8 cellular contexts compared by ENCODE assay signal in genomic region chr4:84971319-84971932, GRCh38. TPM values are rescaled to one million over a fixed set of nuclear protein-coding genes. Genes with fewer than 3 reads are reported as not detected.
DNase-seq lines count a peak whose midpoint lies in the region; ATAC-seq and TF ChIP-seq lines count a peak whose summit lies in the region.

No MANE protein-coding gene starts in this region.

- H3K36me3 ChIP-seq in Peyer's patch (no peaks in the 10 kb centered on the region), esophagus muscularis mucosa (no peaks in the 10 kb centered on the region)

- no peak for ATAC-seq in GM19324 (IDR thresholded peaks at IDR 0.05; ENCODE audit: low FRiP score, unreplicated experiment)
- no peak for ATAC-seq in HG02678 (IDR thresholded peaks at IDR 0.05; ENCODE audit: unreplicated experiment)

- TF ChIP-seq EP300 in esophagus muscularis mucosa (IDR thresholded peaks at IDR 0.05) = no peak

- no peak overlapping the region for H3K4me3 ChIP-seq in Peyer's patch
- no peak overlapping the region for H3K4me3 ChIP-seq in esophagus muscularis mucosa

- no peaks in the 10 kb centered on the region for H3K9me3 ChIP-seq in Peyer's patch
- no peaks in the 10 kb centered on the region for H3K9me3 ChIP-seq in esophagus muscularis mucosa

- H3K4me1 ChIP-seq in Peyer's patch = no peaks in the 10 kb centered on the region
- peaks cover 0 to 13% (median 7%) of the 10 kb centered on the region in 4 donors for H3K4me1 ChIP-seq in esophagus muscularis mucosa

- intact Hi-C loops in esophagus muscularis mucosa (cut with DNase I) = loop anchor here (2.0 kb wide), 1 partner anchor 229 kb away; no protein-coding TSS in a partner anchor

- TF ChIP-seq CTCF in Peyer's patch (IDR thresholded peaks at IDR 0.05) (peak in 5 of 6 experiments; percentile 12 to 71 (median 53)), esophagus muscularis mucosa (IDR thresholded peaks at IDR 0.05) (peak; percentile 56 to 59 (median 57))

- in situ Hi-C loops in G401 (cut with HindIII; ENCODE audit: low sequenced_read_pairs) = no loop called here

- DNase-seq in G401 (ENCODE audit: low spot score) (peak; percentile 78), HPDE6-E6E7 (ENCODE audit: extremely low spot score) (peak; percentile 26), Peyer's patch (no peak), esophagus muscularis mucosa (ENCODE audit: extremely low spot score) (no peak), retina (peak; percentile 33), GM19240 (ENCODE audit: insufficient read length, low spot score) (no peak)

- H3K27ac ChIP-seq in Peyer's patch (no peak overlapping the region), esophagus muscularis mucosa (replicated peaks in 1 of 4) (no peak overlapping the region)

- 7% methylated on average over 3 of the region's 3 CpGs for WGBS in esophagus muscularis mucosa

- no peak for TF ChIP-seq POLR2A in Peyer's patch (IDR thresholded peaks at IDR 0.05)
- no peak for TF ChIP-seq POLR2A in esophagus muscularis mucosa (IDR thresholded peaks at IDR 0.05; ENCODE audit: low read depth)

- H3K27me3 ChIP-seq in Peyer's patch (no peaks in the 10 kb centered on the region), esophagus muscularis mucosa (no peaks in the 10 kb centered on the region)

RNA-seq across cellular contexts. Expression of gene WDFY3, which starts 4.9 kb away (rescaled TPM):
- 15.4 and 38.0 TPM in 2 replicates for total RNA-seq in G401 (2014; rRNA removed; shearing (Covaris generic))
- total RNA-seq in Peyer's patch (100 to 1,000 TPM in 1 of 4 donors, 10 to 100 TPM in 3; 31.7 to 139 (median 65.2) TPM), esophagus muscularis mucosa (100 to 1,000 TPM in 2 of 4 donors, 10 to 100 TPM in 2; 73.1 to 103 (median 100.0) TPM)

Comparison
In these comparisons a context has a peak if more than half of its experiments do, and no peak if none do; other contexts are left out.
1. DNase-seq: peak in G401 (single experiment), HPDE6-E6E7 (single experiment) and retina (single experiment); none in Peyer's patch (0 of 3), esophagus muscularis mucosa (single experiment) and GM19240 (single experiment).